ENCODE assay signal across 1 cellular context in genomic region chr22:21102659-21103267, GRCh38.
TF ChIP-seq lines count a peak whose summit lies in the region.

No MANE protein-coding gene starts in this region.

TF ChIP-seq in K562, 482 proteins besides CTCF, POLR2A, EP300 and RAD21 (continued from another document and continues in another):
- peak; percentile 80; the same call in 1 of the 2 replicates for TF ChIP-seq ZNF609 (CRISPR knock-in tag; IDR thresholded peaks at IDR 0.05; ENCODE audit: borderline replicate concordance)
- no peak for TF ChIP-seq TEAD2 (tag; IDR thresholded peaks at IDR 0.05)
- TF ChIP-seq ZNF785 (CRISPR knock-in tag; IDR thresholded peaks at IDR 0.05): no peak
- TF ChIP-seq HEY1 (CRISPR knock-in tag; IDR thresholded peaks at IDR 0.05; ENCODE audit: borderline replicate concordance): no peak; the same call in 1 of the 2 replicates
- TF ChIP-seq CXXC5 (CRISPR knock-in tag; IDR thresholded peaks at IDR 0.05): peak; percentile 85
- peak; percentile 52 for TF ChIP-seq RNF2 (IDR thresholded peaks at IDR 0.05)
- no peak for TF ChIP-seq ARNT (IDR thresholded peaks at IDR 0.05)
- peak; percentile 19 for TF ChIP-seq PML (IDR thresholded peaks at IDR 0.05; ENCODE audit: low read length)
- peak; percentile 54 for TF ChIP-seq HMGN3 (IDR thresholded peaks at IDR 0.05; ENCODE audit: borderline replicate concordance, extremely low read depth, insufficient read length, low read depth, low read length)
- TF ChIP-seq ID3 (CRISPR knock-in tag; IDR thresholded peaks at IDR 0.05): no peak
- TF ChIP-seq ID3 (tag; IDR thresholded peaks at IDR 0.05): peak; percentile 81; the same call in 1 of the 2 replicates
- TF ChIP-seq CHAMP1 (IDR thresholded peaks at IDR 0.05): no peak
- no peak for TF ChIP-seq CREB5 (CRISPR knock-in tag; IDR thresholded peaks at IDR 0.05)
- TF ChIP-seq E2F6 (IDR thresholded peaks at IDR 0.05; ENCODE audit: borderline replicate concordance in 1 of 2, extremely low read depth in 1 of 2, insufficient read depth in 1 of 2, insufficient read length in 1 of 2, low read depth in 1 of 2, low read length in 1 of 2, poor library complexity in 1 of 2, severe bottlenecking in 1 of 2): peak in 1 of 2 experiments; percentile 68
- peak in 1 of 2 experiments; percentile 82; a peak in 3 of 4 replicates for TF ChIP-seq MNT (conservative IDR thresholded peaks at IDR 0.05)
- no peak for TF ChIP-seq KHSRP (IDR thresholded peaks at IDR 0.05)
- TF ChIP-seq ATF3 (IDR thresholded peaks at IDR 0.05): no peak
- TF ChIP-seq ATF3 (CRISPR knock-in tag; conservative IDR thresholded peaks at IDR 0.05): peak; percentile 100
- 0 out of 2 replicates have a peak, but pooled peaks have one; percentile 23 for TF ChIP-seq OTX1 (CRISPR knock-in tag; IDR thresholded peaks at IDR 0.05)
- TF ChIP-seq ZNF347 (CRISPR knock-in tag; IDR thresholded peaks at IDR 0.05; ENCODE audit: low read depth): no peak
- TF ChIP-seq ZNF717 (CRISPR knock-in tag; IDR thresholded peaks at IDR 0.05): no peak
- 0 out of 2 replicates have a peak, but pooled peaks have one; percentile 51 for TF ChIP-seq HOMEZ (CRISPR knock-in tag; IDR thresholded peaks at IDR 0.05)
- TF ChIP-seq TFE3 (CRISPR knock-in tag; IDR thresholded peaks at IDR 0.05): no peak
- TF ChIP-seq SRSF9 (IDR thresholded peaks at IDR 0.05; ENCODE audit: borderline replicate concordance, low read depth, low read length): no peak
- peak; percentile 4; the same call in 1 of the 2 replicates for TF ChIP-seq ZNF280B (CRISPR knock-in tag; IDR thresholded peaks at IDR 0.05)
- TF ChIP-seq ZFX (CRISPR knock-in tag; IDR thresholded peaks at IDR 0.05): no peak
- TF ChIP-seq ZNF766 (CRISPR knock-in tag; conservative IDR thresholded peaks at IDR 0.05): no peak
- no peak for TF ChIP-seq POLR2G (IDR thresholded peaks at IDR 0.05; ENCODE audit: low read depth, low read length)
- TF ChIP-seq KLF10 (CRISPR knock-in tag; IDR thresholded peaks at IDR 0.05): no peak
- peak; percentile 81 for TF ChIP-seq THRB (CRISPR knock-in tag; conservative IDR thresholded peaks at IDR 0.05)
- peak; percentile 71 for TF ChIP-seq CEBPG (CRISPR knock-in tag; IDR thresholded peaks at IDR 0.05)
- TF ChIP-seq CEBPG (tag; conservative IDR thresholded peaks at IDR 0.05 in 1 of 2, IDR thresholded peaks at IDR 0.05 in 1 of 2): no peak
- TF ChIP-seq ELF4 (CRISPR knock-in tag; IDR thresholded peaks at IDR 0.05): 0 out of 2 replicates have a peak, but pooled peaks have one; percentile 55
- TF ChIP-seq HINFP (tag; conservative IDR thresholded peaks at IDR 0.05; ENCODE audit: low read depth): no peak; the same call in 1 of the 2 replicates
- TF ChIP-seq PHF21A (IDR thresholded peaks at IDR 0.05; ENCODE audit: borderline replicate concordance, low read depth): no peak
- peak; percentile 93 for TF ChIP-seq FOXK1 (CRISPR knock-in tag; IDR thresholded peaks at IDR 0.05; ENCODE audit: borderline replicate concordance)
- peak; percentile 85; the same call in 1 of the 2 replicates for TF ChIP-seq CHCHD3 (CRISPR knock-in tag; IDR thresholded peaks at IDR 0.05)
- TF ChIP-seq GABPB1 (CRISPR knock-in tag; IDR thresholded peaks at IDR 0.05): no peak; the same call in 1 of the 2 replicates
- no peak for TF ChIP-seq ASH1L (IDR thresholded peaks at IDR 0.05; ENCODE audit: borderline replicate concordance, low read depth, partially characterized antibody)
- TF ChIP-seq TCF7 (IDR thresholded peaks at IDR 0.05; ENCODE audit: borderline replicate concordance): no peak
